2 cellular contexts compared by ENCODE assay signal in genomic region chr19:39265321-39265916, GRCh38.
TF ChIP-seq lines count a peak whose summit lies in the region.

No MANE protein-coding gene starts in this region.

TF ChIP-seq in HEK293, 187 proteins besides CTCF, POLR2A, EP300 and RAD21:
- TF ChIP-seq SP2 (tag by site-specific recombination; IDR thresholded peaks at IDR 0.05), result peak; percentile 41
- TF ChIP-seq ZNF548 (tag by site-specific recombination; IDR thresholded peaks at IDR 0.05), result no peak

TF ChIP-seq in H1, 55 proteins besides CTCF, POLR2A, EP300 and RAD21:
- TF ChIP-seq CBX8 (IDR thresholded peaks at IDR 0.05; ENCODE audit: borderline replicate concordance, low read depth, low read length) (no peak), HDAC6 (IDR thresholded peaks at IDR 0.05; ENCODE audit: low read depth, low read length) (no peak), CHD1 (IDR thresholded peaks at IDR 0.05; ENCODE audit: low read depth, low read length) (no peak), BACH1 (IDR thresholded peaks at IDR 0.05; ENCODE audit: low read length) (no peak), HDAC2 (IDR thresholded peaks at IDR 0.05; ENCODE audit: borderline replicate concordance in 1 of 2, low read depth in 2 of 2, low read length in 2 of 2) (no peak), KDM5A (IDR thresholded peaks at IDR 0.05; ENCODE audit: low read length) (no peak), ZNF274 (IDR thresholded peaks at IDR 0.05; ENCODE audit: borderline replicate concordance, extremely low read depth, low read length) (no peak), JUN (IDR thresholded peaks at IDR 0.05; ENCODE audit: low read depth, low read length) (no peak), CEBPB (IDR thresholded peaks at IDR 0.05; ENCODE audit: low read depth, low read length) (no peak), SIN3A (conservative IDR thresholded peaks at IDR 0.05 in 1 of 2, IDR thresholded peaks at IDR 0.05 in 1 of 2; ENCODE audit: low read depth in 1 of 2, low read length in 2 of 2) (no peak), E2F6 (IDR thresholded peaks at IDR 0.05) (peak; percentile 72), CTBP2 (IDR thresholded peaks at IDR 0.05; ENCODE audit: borderline replicate concordance, insufficient read depth, insufficient read length, low read length) (no peak), MAX (IDR thresholded peaks at IDR 0.05) (peak; percentile 91), SIX5 (IDR thresholded peaks at IDR 0.05; ENCODE audit: low read depth, low read length) (no peak), TAF1 (IDR thresholded peaks at IDR 0.05; ENCODE audit: low read depth, low read length) (0 out of 2 replicates have a peak, but pooled peaks have one; percentile 4)
- TF ChIP-seq, protein P1, sequence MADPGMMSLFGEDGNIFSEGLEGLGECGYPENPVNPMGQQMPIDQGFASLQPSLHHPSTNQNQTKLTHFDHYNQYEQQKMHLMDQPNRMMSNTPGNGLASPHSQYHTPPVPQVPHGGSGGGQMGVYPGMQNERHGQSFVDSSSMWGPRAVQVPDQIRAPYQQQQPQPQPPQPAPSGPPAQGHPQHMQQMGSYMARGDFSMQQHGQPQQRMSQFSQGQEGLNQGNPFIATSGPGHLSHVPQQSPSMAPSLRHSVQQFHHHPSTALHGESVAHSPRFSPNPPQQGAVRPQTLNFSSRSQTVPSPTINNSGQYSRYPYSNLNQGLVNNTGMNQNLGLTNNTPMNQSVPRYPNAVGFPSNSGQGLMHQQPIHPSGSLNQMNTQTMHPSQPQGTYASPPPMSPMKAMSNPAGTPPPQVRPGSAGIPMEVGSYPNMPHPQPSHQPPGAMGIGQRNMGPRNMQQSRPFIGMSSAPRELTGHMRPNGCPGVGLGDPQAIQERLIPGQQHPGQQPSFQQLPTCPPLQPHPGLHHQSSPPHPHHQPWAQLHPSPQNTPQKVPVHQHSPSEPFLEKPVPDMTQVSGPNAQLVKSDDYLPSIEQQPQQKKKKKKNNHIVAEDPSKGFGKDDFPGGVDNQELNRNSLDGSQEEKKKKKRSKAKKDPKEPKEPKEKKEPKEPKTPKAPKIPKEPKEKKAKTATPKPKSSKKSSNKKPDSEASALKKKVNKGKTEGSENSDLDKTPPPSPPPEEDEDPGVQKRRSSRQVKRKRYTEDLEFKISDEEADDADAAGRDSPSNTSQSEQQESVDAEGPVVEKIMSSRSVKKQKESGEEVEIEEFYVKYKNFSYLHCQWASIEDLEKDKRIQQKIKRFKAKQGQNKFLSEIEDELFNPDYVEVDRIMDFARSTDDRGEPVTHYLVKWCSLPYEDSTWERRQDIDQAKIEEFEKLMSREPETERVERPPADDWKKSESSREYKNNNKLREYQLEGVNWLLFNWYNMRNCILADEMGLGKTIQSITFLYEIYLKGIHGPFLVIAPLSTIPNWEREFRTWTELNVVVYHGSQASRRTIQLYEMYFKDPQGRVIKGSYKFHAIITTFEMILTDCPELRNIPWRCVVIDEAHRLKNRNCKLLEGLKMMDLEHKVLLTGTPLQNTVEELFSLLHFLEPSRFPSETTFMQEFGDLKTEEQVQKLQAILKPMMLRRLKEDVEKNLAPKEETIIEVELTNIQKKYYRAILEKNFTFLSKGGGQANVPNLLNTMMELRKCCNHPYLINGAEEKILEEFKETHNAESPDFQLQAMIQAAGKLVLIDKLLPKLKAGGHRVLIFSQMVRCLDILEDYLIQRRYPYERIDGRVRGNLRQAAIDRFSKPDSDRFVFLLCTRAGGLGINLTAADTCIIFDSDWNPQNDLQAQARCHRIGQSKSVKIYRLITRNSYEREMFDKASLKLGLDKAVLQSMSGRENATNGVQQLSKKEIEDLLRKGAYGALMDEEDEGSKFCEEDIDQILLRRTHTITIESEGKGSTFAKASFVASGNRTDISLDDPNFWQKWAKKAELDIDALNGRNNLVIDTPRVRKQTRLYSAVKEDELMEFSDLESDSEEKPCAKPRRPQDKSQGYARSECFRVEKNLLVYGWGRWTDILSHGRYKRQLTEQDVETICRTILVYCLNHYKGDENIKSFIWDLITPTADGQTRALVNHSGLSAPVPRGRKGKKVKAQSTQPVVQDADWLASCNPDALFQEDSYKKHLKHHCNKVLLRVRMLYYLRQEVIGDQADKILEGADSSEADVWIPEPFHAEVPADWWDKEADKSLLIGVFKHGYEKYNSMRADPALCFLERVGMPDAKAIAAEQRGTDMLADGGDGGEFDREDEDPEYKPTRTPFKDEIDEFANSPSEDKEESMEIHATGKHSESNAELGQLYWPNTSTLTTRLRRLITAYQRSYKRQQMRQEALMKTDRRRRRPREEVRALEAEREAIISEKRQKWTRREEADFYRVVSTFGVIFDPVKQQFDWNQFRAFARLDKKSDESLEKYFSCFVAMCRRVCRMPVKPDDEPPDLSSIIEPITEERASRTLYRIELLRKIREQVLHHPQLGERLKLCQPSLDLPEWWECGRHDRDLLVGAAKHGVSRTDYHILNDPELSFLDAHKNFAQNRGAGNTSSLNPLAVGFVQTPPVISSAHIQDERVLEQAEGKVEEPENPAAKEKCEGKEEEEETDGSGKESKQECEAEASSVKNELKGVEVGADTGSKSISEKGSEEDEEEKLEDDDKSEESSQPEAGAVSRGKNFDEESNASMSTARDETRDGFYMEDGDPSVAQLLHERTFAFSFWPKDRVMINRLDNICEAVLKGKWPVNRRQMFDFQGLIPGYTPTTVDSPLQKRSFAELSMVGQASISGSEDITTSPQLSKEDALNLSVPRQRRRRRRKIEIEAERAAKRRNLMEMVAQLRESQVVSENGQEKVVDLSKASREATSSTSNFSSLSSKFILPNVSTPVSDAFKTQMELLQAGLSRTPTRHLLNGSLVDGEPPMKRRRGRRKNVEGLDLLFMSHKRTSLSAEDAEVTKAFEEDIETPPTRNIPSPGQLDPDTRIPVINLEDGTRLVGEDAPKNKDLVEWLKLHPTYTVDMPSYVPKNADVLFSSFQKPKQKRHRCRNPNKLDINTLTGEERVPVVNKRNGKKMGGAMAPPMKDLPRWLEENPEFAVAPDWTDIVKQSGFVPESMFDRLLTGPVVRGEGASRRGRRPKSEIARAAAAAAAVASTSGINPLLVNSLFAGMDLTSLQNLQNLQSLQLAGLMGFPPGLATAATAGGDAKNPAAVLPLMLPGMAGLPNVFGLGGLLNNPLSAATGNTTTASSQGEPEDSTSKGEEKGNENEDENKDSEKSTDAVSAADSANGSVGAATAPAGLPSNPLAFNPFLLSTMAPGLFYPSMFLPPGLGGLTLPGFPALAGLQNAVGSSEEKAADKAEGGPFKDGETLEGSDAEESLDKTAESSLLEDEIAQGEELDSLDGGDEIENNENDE (IDR thresholded peaks at IDR 0.05; ENCODE audit: insufficient replicate concordance, low read length), result no peak
